In genomic region chr21:32535616-32536015, GRCh38 we compare ENCODE assay signal across 7 cellular contexts. TPM values are rescaled to one million over a fixed set of nuclear protein-coding genes. Genes with fewer than 3 reads are reported as not detected.
"Had no signal": no experiment of that assay in that cellular context is flagged by ENCODE, and none has a peak within 500 bp of the region (broad histone marks: within the 10 kb centered on the region; RNA-seq: fewer than 3 reads in every experiment).

No MANE protein-coding gene starts in this region.

- H3K9me3 ChIP-seq: HAP-1 had no signal

- H3K27ac ChIP-seq: GM23248, HL-60 had no signal

- H3K36me3 Mint-ChIP-seq: IgD-negative memory B cell had no signal

- H2AFZ ChIP-seq: GM23248 had no signal

- ATAC-seq: HCT116 had no signal

- H3K27ac Mint-ChIP-seq: IgD-negative memory B cell had no signal

- H3K9ac ChIP-seq: GM23248 had no signal

- H3K4me3 ChIP-seq: GM23248, HAP-1 had no signal

- H3K36me3 ChIP-seq: HAP-1 had no signal

- H3K4me3 Mint-ChIP-seq: IgD-negative memory B cell had no signal

- H3K4me1 Mint-ChIP-seq: IgD-negative memory B cell had no signal

- DNase-seq: GM23248, GOT3, KBM-7 had no signal

RNA-seq across cellular contexts. Expression of gene TCP10L, which starts 49.7 kb away (rescaled TPM):
- polyA plus RNA-seq: GM23248 had no signal
